In genomic region chr15:89112341-89112971, GRCh38 we compare ENCODE assay signal across 9 cellular contexts. TPM values are rescaled to one million over a fixed set of nuclear protein-coding genes. Genes with fewer than 3 reads are reported as not detected.
DNase-seq lines count a peak whose midpoint lies in the region; ATAC-seq and TF ChIP-seq lines count a peak whose summit lies in the region.
"Had no signal": no experiment of that assay in that cellular context is flagged by ENCODE, and none has a peak within 500 bp of the region (broad histone marks: within the 10 kb centered on the region; RNA-seq: fewer than 3 reads in every experiment).

No MANE protein-coding gene starts in this region.

- no peak for TF ChIP-seq POLR2A in uterus (IDR thresholded peaks at IDR 0.05)

- H3K27ac Mint-ChIP-seq in T-helper 17 cell = peak overlapping the region; percentile 56
- H3K27ac Mint-ChIP-seq: T-helper 1 cell treated with Interleukin-12 subunit alpha and Interleukin-12 subunit beta and Interleukin-4 antibody, amounts not matched to agents 30 μg/mL and 1 μg/mL, for 36 hours had no signal

- no peaks in the 10 kb centered on the region for H3K27me3 ChIP-seq in uterus

- H3K4me3 Mint-ChIP-seq in T-helper 17 cell = peak overlapping the region; percentile 15
- H3K4me3 Mint-ChIP-seq: T-helper 1 cell treated with Interleukin-12 subunit alpha and Interleukin-12 subunit beta and Interleukin-4 antibody, amounts not matched to agents 30 μg/mL and 1 μg/mL, for 36 hours had no signal

- H3K27me3 Mint-ChIP-seq in T-helper 17 cell = no peaks in the 10 kb centered on the region

- peak overlapping the region; percentile 59 to 66 for H3K27ac ChIP-seq in uterus

- DNase-seq in DMS53 (lab: John Stamatoyannopoulos, UW) (peak; percentile 67), DMS53 treated with DMSO at 0.1 percent for 48 hours (lab: John Stamatoyannopoulos, UW; ENCODE audit: unreplicated experiment) (no peak), T-helper 17 cell (no peak), kidney glomerular epithelial cell (lab: John Stamatoyannopoulos, UW) (peak; percentile 21), uterus (no peak), omental fat pad (ENCODE audit: low spot score) (no peak), NCI-H524 (lab: John Stamatoyannopoulos, UW) (no peak)

- H3K9me3 ChIP-seq in T-helper 17 cell (ENCODE audit: control insufficient read depth, low read length, poor library complexity, severe bottlenecking) (no peaks in the 10 kb centered on the region), uterus (no peaks in the 10 kb centered on the region)

- no peak for TF ChIP-seq CTCF in uterus (IDR thresholded peaks at IDR 0.05)
- no peak for TF ChIP-seq CTCF in omental fat pad (IDR thresholded peaks at IDR 0.05)

- ATAC-seq in HG02852 (IDR thresholded peaks at IDR 0.05; ENCODE audit: unreplicated experiment) (peak; percentile 91), T-helper 17 cell (no peak), omental fat pad (ENCODE audit: low FRiP score) (no peak)

- H3K4me1 Mint-ChIP-seq in T-helper 17 cell = peaks cover 21% of the 10 kb centered on the region

- no peaks in the 10 kb centered on the region for H3K36me3 ChIP-seq in uterus

- H3K36me3 Mint-ChIP-seq in T-helper 17 cell (ENCODE audit: low read depth) = peaks cover 2% of the 10 kb centered on the region

- H3K4me1 ChIP-seq in uterus = peaks cover 0 to 5% of the 10 kb centered on the region in 2 donors

- no peak overlapping the region for H3K4me3 ChIP-seq in uterus

- intact Hi-C loops in uterus (cut with DNase I; ENCODE audit: low total_unique reads) = no loop called here

RNA-seq across cellular contexts. Expression of gene ABHD2, which starts 24.2 kb away (rescaled TPM):
- 10 to 100 TPM; 55.6 to 58.2 TPM for total RNA-seq in T-helper 17 cell
- total RNA-seq in uterus = 100 to 1,000 TPM in 1 of 4 donors, 10 to 100 TPM in 3; 27.4 to 117 (median 54.2) TPM
- 100 to 1,000 TPM in 1 of 4 donors, 10 to 100 TPM in 3; 53.3 to 110 (median 68.6) TPM for total RNA-seq in omental fat pad

Comparison
In these comparisons a context has a peak if more than half of its experiments do, and no peak if none do; other contexts are left out.
1. DNase-seq: peak in DMS53 (single experiment) and kidney glomerular epithelial cell (single experiment); none in DMS53 treated with DMSO at 0.1 percent for 48 hours (single experiment), T-helper 17 cell (0 of 3), uterus (0 of 2), omental fat pad (single experiment) and NCI-H524 (0 of 2).